Comparison of ENCODE assay signal across 8 cellular contexts in the genomic region with DNA sequence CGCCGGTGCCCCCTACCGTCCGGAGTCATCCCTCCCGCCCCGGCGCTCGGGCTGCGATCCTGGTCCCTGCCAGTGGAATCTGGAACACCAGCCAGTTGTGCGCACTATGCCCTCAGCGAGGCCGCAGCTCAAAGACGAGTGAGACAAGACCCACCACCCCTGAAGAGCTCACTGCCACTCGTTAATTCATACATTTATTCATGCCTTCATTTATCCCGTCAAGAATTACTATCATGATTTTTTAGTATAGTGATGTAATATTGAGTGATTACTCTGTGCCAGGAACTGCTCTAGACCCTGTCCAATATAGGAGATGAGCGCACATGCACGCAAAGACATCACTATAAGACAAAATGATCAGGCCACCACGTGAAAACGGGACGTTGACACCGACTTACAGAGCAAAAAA. TPM values are rescaled to one million over a fixed set of nuclear protein-coding genes. Genes with fewer than 3 reads are reported as not detected.
DNase-seq lines count a peak whose midpoint lies in the region; ATAC-seq and TF ChIP-seq lines count a peak whose summit lies in the region.

No MANE protein-coding gene starts in this region.

- peak overlapping the region; percentile 90; the same call in 1 of the 2 replicates for H2AFZ ChIP-seq in GM23338

- H3K79me2 ChIP-seq in GM23338 (replicated peaks; ENCODE audit: insufficient read depth) = peaks cover 34% of the 10 kb centered on the region

- H3K4me3 Mint-ChIP-seq in GM23338 (peak overlapping the region; percentile 98), endothelial cell (ENCODE audit: unreplicated experiment) (peak overlapping the region; percentile 91)

- H3K36me3 Mint-ChIP-seq in GM23338 (ENCODE audit: low read depth) (no peaks in the 10 kb centered on the region), endothelial cell (ENCODE audit: low read depth, unreplicated experiment) (no peaks in the 10 kb centered on the region)

- TF ChIP-seq POLR2A in uterus (IDR thresholded peaks at IDR 0.05) = no peak

- H3K4me3 ChIP-seq in GM23338 (peak overlapping the region; percentile 82), SJSA1 (peak overlapping the region; percentile 89), mucosa of stomach (ENCODE audit: low read length) (peak overlapping the region; percentile 79), uterus (peak overlapping the region; percentile 94)

- intact Hi-C loops in uterus (cut with DNase I; ENCODE audit: low total_unique reads) = no loop called here

- peaks cover 17% of the 10 kb centered on the region for H3K27me3 ChIP-seq in GM23338 (ENCODE audit: insufficient read depth)
- H3K27me3 ChIP-seq in SJSA1 (replicated peaks) = no peaks in the 10 kb centered on the region
- H3K27me3 ChIP-seq in mucosa of stomach (ENCODE audit: control insufficient read depth, insufficient read depth, low read length) = no peaks in the 10 kb centered on the region
- no peaks in the 10 kb centered on the region for H3K27me3 ChIP-seq in uterus

- peak; percentile 87 for ATAC-seq in GM23338

- H3K4me2 ChIP-seq in GM23338 = peak overlapping the region; percentile 91

- H3K27ac ChIP-seq in GM23338 (ENCODE audit: low read depth) = no peak overlapping the region; the same call in 1 of the 2 replicates
- H3K27ac ChIP-seq in SJSA1 = peak overlapping the region; percentile 90; the same call in 1 of the 2 replicates
- peak overlapping the region; percentile 98 for H3K27ac ChIP-seq in uterus

- H3K9me2 ChIP-seq in GM23338 (ENCODE audit: insufficient read depth) = no peaks in the 10 kb centered on the region

- peaks cover 16% of the 10 kb centered on the region; the same call in 2 of the 3 replicates for H3K4me1 Mint-ChIP-seq in GM23338
- peaks cover 15% of the 10 kb centered on the region for H3K4me1 Mint-ChIP-seq in endothelial cell (ENCODE audit: unreplicated experiment)

- no peaks in the 10 kb centered on the region for H3K9me3 Mint-ChIP-seq in GM23338
- H3K9me3 Mint-ChIP-seq in endothelial cell (ENCODE audit: unreplicated experiment) = no peaks in the 10 kb centered on the region

- H3K36me3 ChIP-seq in GM23338 (ENCODE audit: insufficient read depth) = no peaks in the 10 kb centered on the region
- H3K36me3 ChIP-seq in SJSA1 = peaks cover 8% of the 10 kb centered on the region
- no peaks in the 10 kb centered on the region for H3K36me3 ChIP-seq in mucosa of stomach (ENCODE audit: control insufficient read depth, insufficient read depth, low read length)
- H3K36me3 ChIP-seq in uterus = no peaks in the 10 kb centered on the region

- H3K9me3 ChIP-seq in SJSA1 (replicated peaks) = no peaks in the 10 kb centered on the region
- H3K9me3 ChIP-seq in mucosa of stomach (ENCODE audit: control insufficient read depth, low read length) = no peaks in the 10 kb centered on the region
- H3K9me3 ChIP-seq in uterus = no peaks in the 10 kb centered on the region

- no peaks in the 10 kb centered on the region for H3F3A ChIP-seq in GM23338 (replicated peaks; ENCODE audit: low read depth)

- peaks cover 10% of the 10 kb centered on the region for H3K4me1 ChIP-seq in GM23338 (ENCODE audit: insufficient read depth)
- peaks cover 21% of the 10 kb centered on the region for H3K4me1 ChIP-seq in SJSA1 (replicated peaks)
- H3K4me1 ChIP-seq in mucosa of stomach (ENCODE audit: control insufficient read depth, insufficient read depth, low read length) = peaks cover 10% of the 10 kb centered on the region
- peaks cover 0 to 7% of the 10 kb centered on the region in 2 donors for H3K4me1 ChIP-seq in uterus

- H3K27me3 Mint-ChIP-seq in GM23338 (ENCODE audit: insufficient read depth, low read depth, poor library complexity) (peaks cover 4% of the 10 kb centered on the region), endothelial cell (ENCODE audit: unreplicated experiment) (peaks cover 1% of the 10 kb centered on the region)

- H4K20me1 ChIP-seq in GM23338 (replicated peaks; ENCODE audit: insufficient read depth) = peaks cover 27% of the 10 kb centered on the region

- TF ChIP-seq CTCF in GM23338 (conservative IDR thresholded peaks at IDR 0.05; ENCODE audit: low read depth in 2 of 2) (peak; percentile 61 to 87; a peak in 2 of 4 replicates), endothelial cell (IDR thresholded peaks at IDR 0.05; ENCODE audit: unreplicated experiment) (peak; percentile 37), uterus (IDR thresholded peaks at IDR 0.05) (peak in 3 of 4 experiments; percentile 73 to 91 (median 81))

- H3K27ac Mint-ChIP-seq in GM23338 (no peak overlapping the region), endothelial cell (ENCODE audit: unreplicated experiment) (peak overlapping the region; percentile 91)

- peak overlapping the region; percentile 98 for H3K9ac ChIP-seq in mucosa of stomach (ENCODE audit: low read length)

- peak; percentile 56 for DNase-seq in NCI-H2029 treated with DMSO at 0.1 percent for 48 hours (lab: John Stamatoyannopoulos, UW)
- no peak for DNase-seq in NCI-H2029 (lab: John Stamatoyannopoulos, UW)
- DNase-seq in GM23338 (ENCODE audit: low spot score) = peak; percentile 92
- no peak for DNase-seq in SJSA1 (ENCODE audit: low read depth in 1 of 2, low spot score in 2 of 2)
- peak; percentile 94 for DNase-seq in endothelial cell (ENCODE audit: low spot score)
- DNase-seq in uterus = peak; percentile 74 to 85
- DNase-seq in NCI-H226 = no peak

TF ChIP-seq in GM23338, 12 proteins besides CTCF, POLR2A, EP300 and RAD21 (continues in another document):
- TF ChIP-seq, protein P1, sequence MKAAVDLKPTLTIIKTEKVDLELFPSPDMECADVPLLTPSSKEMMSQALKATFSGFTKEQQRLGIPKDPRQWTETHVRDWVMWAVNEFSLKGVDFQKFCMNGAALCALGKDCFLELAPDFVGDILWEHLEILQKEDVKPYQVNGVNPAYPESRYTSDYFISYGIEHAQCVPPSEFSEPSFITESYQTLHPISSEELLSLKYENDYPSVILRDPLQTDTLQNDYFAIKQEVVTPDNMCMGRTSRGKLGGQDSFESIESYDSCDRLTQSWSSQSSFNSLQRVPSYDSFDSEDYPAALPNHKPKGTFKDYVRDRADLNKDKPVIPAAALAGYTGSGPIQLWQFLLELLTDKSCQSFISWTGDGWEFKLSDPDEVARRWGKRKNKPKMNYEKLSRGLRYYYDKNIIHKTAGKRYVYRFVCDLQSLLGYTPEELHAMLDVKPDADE (IDR thresholded peaks at IDR 0.05) = no peak
- TF ChIP-seq ZNF331 (CRISPR knock-in tag; IDR thresholded peaks at IDR 0.05; ENCODE audit: low read depth) (no peak), STAT1 (IDR thresholded peaks at IDR 0.05; ENCODE audit: unreplicated experiment) (no peak), JUNB (IDR thresholded peaks at IDR 0.05; ENCODE audit: unreplicated experiment) (no peak), EZH2phosphoT487 (IDR thresholded peaks at IDR 0.05; ENCODE audit: unreplicated experiment) (no peak), NANOG (IDR thresholded peaks at IDR 0.05; ENCODE audit: borderline replicate concordance) (no peak), POLR2AphosphoS5 (IDR thresholded peaks at IDR 0.05; ENCODE audit: low read depth) (no peak), CREB1 (CRISPR knock-in tag; IDR thresholded peaks at IDR 0.05; ENCODE audit: low read depth) (no peak), EZH2 (IDR thresholded peaks at IDR 0.05; ENCODE audit: low read depth, unreplicated experiment) (no peak)
- TF ChIP-seq, protein P2, sequence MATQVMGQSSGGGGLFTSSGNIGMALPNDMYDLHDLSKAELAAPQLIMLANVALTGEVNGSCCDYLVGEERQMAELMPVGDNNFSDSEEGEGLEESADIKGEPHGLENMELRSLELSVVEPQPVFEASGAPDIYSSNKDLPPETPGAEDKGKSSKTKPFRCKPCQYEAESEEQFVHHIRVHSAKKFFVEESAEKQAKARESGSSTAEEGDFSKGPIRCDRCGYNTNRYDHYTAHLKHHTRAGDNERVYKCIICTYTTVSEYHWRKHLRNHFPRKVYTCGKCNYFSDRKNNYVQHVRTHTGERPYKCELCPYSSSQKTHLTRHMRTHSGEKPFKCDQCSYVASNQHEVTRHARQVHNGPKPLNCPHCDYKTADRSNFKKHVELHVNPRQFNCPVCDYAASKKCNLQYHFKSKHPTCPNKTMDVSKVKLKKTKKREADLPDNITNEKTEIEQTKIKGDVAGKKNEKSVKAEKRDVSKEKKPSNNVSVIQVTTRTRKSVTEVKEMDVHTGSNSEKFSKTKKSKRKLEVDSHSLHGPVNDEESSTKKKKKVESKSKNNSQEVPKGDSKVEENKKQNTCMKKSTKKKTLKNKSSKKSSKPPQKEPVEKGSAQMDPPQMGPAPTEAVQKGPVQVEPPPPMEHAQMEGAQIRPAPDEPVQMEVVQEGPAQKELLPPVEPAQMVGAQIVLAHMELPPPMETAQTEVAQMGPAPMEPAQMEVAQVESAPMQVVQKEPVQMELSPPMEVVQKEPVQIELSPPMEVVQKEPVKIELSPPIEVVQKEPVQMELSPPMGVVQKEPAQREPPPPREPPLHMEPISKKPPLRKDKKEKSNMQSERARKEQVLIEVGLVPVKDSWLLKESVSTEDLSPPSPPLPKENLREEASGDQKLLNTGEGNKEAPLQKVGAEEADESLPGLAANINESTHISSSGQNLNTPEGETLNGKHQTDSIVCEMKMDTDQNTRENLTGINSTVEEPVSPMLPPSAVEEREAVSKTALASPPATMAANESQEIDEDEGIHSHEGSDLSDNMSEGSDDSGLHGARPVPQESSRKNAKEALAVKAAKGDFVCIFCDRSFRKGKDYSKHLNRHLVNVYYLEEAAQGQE (IDR thresholded peaks at IDR 0.05; ENCODE audit: unreplicated experiment) = no peak

RNA-seq across cellular contexts. Expression of a gene that starts 0.3 kb away (rescaled TPM):
- total RNA-seq in GM23338 (2014; rRNA removed; shearing (Covaris generic)) = 50.3 and 58.4 TPM in 2 replicates
- 63.7 and 73.1 TPM in 2 replicates for polyA plus RNA-seq in GM23338 (2016; fragmentation: Nextera tagmentation; extraction: Ambion mirVana)
- total RNA-seq in SJSA1 (2014; rRNA removed; shearing (Covaris generic)) = 104 and 151 TPM in 2 replicates
- total RNA-seq in endothelial cell (ENCODE audit: unreplicated experiment) (45.5 TPM), uterus (100 to 1,000 TPM in 3 of 4 donors, 10 to 100 TPM in 1; 94.4 to 964 (median 152) TPM)

Comparison
In these comparisons a context has a peak if more than half of its experiments do, and no peak if none do; other contexts are left out.
1. DNase-seq: peak in NCI-H2029 treated with DMSO at 0.1 percent for 48 hours (single experiment), GM23338 (single experiment), endothelial cell (single experiment) and uterus (2 of 2); none in NCI-H2029 (single experiment), SJSA1 (0 of 2) and NCI-H226 (single experiment).
2. Peak in every context shown above with its lines, with median percentiles within 50 percentile points of each other: H3K4me3 ChIP-seq and CTCF ChIP-seq.